Comparison of ENCODE assay signal across 8 cellular contexts in genomic region chr6:136288566-136289326, GRCh38. TPM values are rescaled to one million over a fixed set of nuclear protein-coding genes. Genes with fewer than 3 reads are reported as not detected.
DNase-seq lines count a peak whose midpoint lies in the region; ATAC-seq and TF ChIP-seq lines count a peak whose summit lies in the region.

No MANE protein-coding gene starts in this region.

- DNase-seq in NCI-H1417 (lab: John Stamatoyannopoulos, UW) (peak; percentile 59 to 95 (median 89)), NCI-H1417 treated with DMSO at 0.1 percent for 48 hours (lab: John Stamatoyannopoulos, UW) (no peak), NCI-H2227 treated with DMSO at 0.1 percent for 48 hours (lab: John Stamatoyannopoulos, UW) (peak; percentile 87), coronary artery (ENCODE audit: low spot score) (peak; percentile 96)
- DNase-seq in activated CD4-positive, alpha-beta T cell treated with anti-CD3 and anti-CD28 coated beads, Interleukin-2, amount 10 ng/mL, durations not matched to agents 7 days and 5 days: peak; percentile 94
- DNase-seq in stimulated activated CD4-positive, alpha-beta T cell treated with anti-CD3 and anti-CD28 coated beads, Interleukin-1b, Interleukin-23, amount 100 ng/mL, for 4 hours (ENCODE audit: low read depth in 2 of 2): peak; percentile 60 to 69

- H3K27me3 ChIP-seq in layer of hippocampus (ENCODE audit: control insufficient read depth, insufficient read depth, low read length): no peaks in the 10 kb centered on the region

- peak; percentile 31 for ATAC-seq in HG03039 (IDR thresholded peaks at IDR 0.05; ENCODE audit: unreplicated experiment)

- POLR2A ChIA-PET in activated CD4-positive, alpha-beta T cell treated with anti-CD3 and anti-CD28 coated beads, Interleukin-2, amount 10 ng/mL, durations not matched to agents 7 days and 5 days (lab: Charles Lee): interaction anchor here (0.5 to 2.2 kb wide), 7 partner anchors 8 to 504 kb away, joined by 3 to 13 read pairs (median 4); partner anchors contain the start of genes MAP3K5 and MTFR2

- H3K4me1 Mint-ChIP-seq in activated CD4-positive, alpha-beta T cell treated with anti-CD3 and anti-CD28 coated beads, Interleukin-2, amount 10 ng/mL, durations not matched to agents 7 days and 5 days: peaks cover 58% of the 10 kb centered on the region

- CTCF ChIA-PET in activated CD4-positive, alpha-beta T cell treated with anti-CD3 and anti-CD28 coated beads, Interleukin-2, amount 10 ng/mL, durations not matched to agents 7 days and 5 days (lab: Charles Lee): interaction anchor here (0.7 to 1.6 kb wide), 8 partner anchors 11 to 790 kb away, joined by 3 to 10 read pairs (median 4); partner anchors contain the start of gene MAP3K5

- H3K4me3 ChIP-seq in coronary artery: peak overlapping the region; percentile 85

- H3K4me3 Mint-ChIP-seq in activated CD4-positive, alpha-beta T cell treated with anti-CD3 and anti-CD28 coated beads, Interleukin-2, amount 10 ng/mL, durations not matched to agents 7 days and 5 days: peak overlapping the region; percentile 99

- H3K36me3 Mint-ChIP-seq in activated CD4-positive, alpha-beta T cell treated with anti-CD3 and anti-CD28 coated beads, Interleukin-2, amount 10 ng/mL, durations not matched to agents 7 days and 5 days (ENCODE audit: low read depth): peaks cover 44% of the 10 kb centered on the region

- H3K27ac Mint-ChIP-seq in activated CD4-positive, alpha-beta T cell treated with anti-CD3 and anti-CD28 coated beads, Interleukin-2, amount 10 ng/mL, durations not matched to agents 7 days and 5 days: peak overlapping the region; percentile 100

- TF ChIP-seq CTCF in coronary artery (IDR thresholded peaks at IDR 0.05): no peak

- H3K27ac ChIP-seq in coronary artery (peak overlapping the region; percentile 98 to 100), layer of hippocampus (ENCODE audit: low read depth, low read length) (peak overlapping the region; percentile 98)

- no peaks in the 10 kb centered on the region for H3K27me3 Mint-ChIP-seq in activated CD4-positive, alpha-beta T cell treated with anti-CD3 and anti-CD28 coated beads, Interleukin-2, amount 10 ng/mL, durations not matched to agents 7 days and 5 days

- no peaks in the 10 kb centered on the region for H3K9me3 Mint-ChIP-seq in activated CD4-positive, alpha-beta T cell treated with anti-CD3 and anti-CD28 coated beads, Interleukin-2, amount 10 ng/mL, durations not matched to agents 7 days and 5 days

RNA-seq across cellular contexts. Expression of gene BCLAF1, which starts 0.9 kb away (rescaled TPM):
- 100 to 1,000 TPM; 147 to 164 TPM for total RNA-seq in activated CD4-positive, alpha-beta T cell treated with anti-CD3 and anti-CD28 coated beads, Interleukin-2, amount 10 ng/mL, durations not matched to agents 7 days and 5 days

RNA-seq across cellular contexts. Expression of gene MTFR2, which starts 38.6 kb away (rescaled TPM):
- 10 to 100 TPM; 23.9 to 26.3 TPM for total RNA-seq in activated CD4-positive, alpha-beta T cell treated with anti-CD3 and anti-CD28 coated beads, Interleukin-2, amount 10 ng/mL, durations not matched to agents 7 days and 5 days
